Comparison of ENCODE assay signal across 1 cellular context in the genomic region with DNA sequence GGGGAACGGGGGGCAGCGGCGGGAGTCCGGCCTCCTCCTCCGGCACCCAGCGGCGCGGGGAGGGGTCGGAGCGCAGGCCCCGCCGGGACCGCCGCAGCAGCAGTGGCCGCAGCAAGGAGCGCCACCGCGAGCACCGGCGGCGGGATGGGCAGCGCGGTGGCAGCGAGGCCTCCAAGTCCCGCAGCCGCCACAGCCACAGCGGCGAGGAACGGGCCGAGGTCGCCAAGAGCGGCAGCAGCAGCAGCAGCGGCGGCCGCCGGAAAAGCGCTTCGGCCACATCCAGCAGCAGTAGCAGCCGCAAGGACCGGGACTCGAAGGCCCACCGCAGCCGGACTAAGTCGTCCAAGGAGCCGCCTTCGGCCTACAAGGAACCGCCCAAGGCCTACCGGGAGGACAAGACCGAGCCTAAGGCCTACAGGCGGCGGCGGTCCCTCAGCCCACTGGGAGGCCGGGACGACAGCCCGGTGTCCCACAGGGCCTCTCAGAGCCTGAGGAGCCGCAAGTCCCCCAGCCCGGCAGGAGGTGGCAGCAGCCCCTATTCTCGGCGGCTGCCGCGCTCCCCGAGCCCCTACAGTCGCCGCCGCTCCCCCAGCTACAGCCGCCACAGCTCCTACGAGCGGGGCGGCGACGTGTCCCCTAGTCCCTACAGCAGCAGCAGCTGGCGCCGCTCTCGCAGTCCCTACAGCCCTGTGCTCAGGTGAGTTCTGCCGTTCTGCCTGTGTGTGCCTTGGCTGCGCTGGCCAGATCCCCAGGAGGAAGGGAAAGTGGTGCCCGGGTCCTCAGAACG.
TF ChIP-seq lines count a peak whose summit lies in the region.

No MANE protein-coding gene starts in this region.

TF ChIP-seq in HepG2, 621 proteins besides CTCF, POLR2A, EP300 and RAD21 (continued from another document and continues in another):
- TF ChIP-seq SRSF9 (IDR thresholded peaks at IDR 0.05; ENCODE audit: borderline replicate concordance, insufficient read depth, low read depth, low read length, poor library complexity, severe bottlenecking), result no peak
- TF ChIP-seq, protein P1, sequence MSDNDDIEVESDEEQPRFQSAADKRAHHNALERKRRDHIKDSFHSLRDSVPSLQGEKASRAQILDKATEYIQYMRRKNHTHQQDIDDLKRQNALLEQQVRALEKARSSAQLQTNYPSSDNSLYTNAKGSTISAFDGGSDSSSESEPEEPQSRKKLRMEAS (IDR thresholded peaks at IDR 0.05), result 0 out of 2 replicates have a peak, but pooled peaks have one; percentile 7
- TF ChIP-seq ZNF841 (CRISPR knock-in tag; IDR thresholded peaks at IDR 0.05; ENCODE audit: borderline replicate concordance), result no peak
- TF ChIP-seq FOXO1 (CRISPR knock-in tag; IDR thresholded peaks at IDR 0.05), result no peak
- TF ChIP-seq, protein P2, sequence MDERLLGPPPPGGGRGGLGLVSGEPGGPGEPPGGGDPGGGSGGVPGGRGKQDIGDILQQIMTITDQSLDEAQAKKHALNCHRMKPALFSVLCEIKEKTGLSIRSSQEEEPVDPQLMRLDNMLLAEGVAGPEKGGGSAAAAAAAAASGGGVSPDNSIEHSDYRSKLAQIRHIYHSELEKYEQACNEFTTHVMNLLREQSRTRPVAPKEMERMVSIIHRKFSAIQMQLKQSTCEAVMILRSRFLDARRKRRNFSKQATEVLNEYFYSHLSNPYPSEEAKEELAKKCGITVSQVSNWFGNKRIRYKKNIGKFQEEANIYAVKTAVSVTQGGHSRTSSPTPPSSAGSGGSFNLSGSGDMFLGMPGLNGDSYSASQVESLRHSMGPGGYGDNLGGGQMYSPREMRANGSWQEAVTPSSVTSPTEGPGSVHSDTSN (CRISPR knock-in tag; IDR thresholded peaks at IDR 0.05), result no peak
- TF ChIP-seq ASH2L (IDR thresholded peaks at IDR 0.05; ENCODE audit: insufficient read length, low read depth, low read length), result peak; percentile 28
- TF ChIP-seq ZNF263 (CRISPR knock-in tag; IDR thresholded peaks at IDR 0.05), result no peak; the same call in 1 of the 2 replicates
- no peak for TF ChIP-seq ZNF484 (CRISPR knock-in tag; IDR thresholded peaks at IDR 0.05; ENCODE audit: borderline replicate concordance, low read depth)
- TF ChIP-seq ZNF775 (CRISPR knock-in tag; IDR thresholded peaks at IDR 0.05; ENCODE audit: borderline replicate concordance), result no peak
- no peak for TF ChIP-seq SOX13 (IDR thresholded peaks at IDR 0.05)
- TF ChIP-seq SOX13 (CRISPR knock-in tag; conservative IDR thresholded peaks at IDR 0.05 in 1 of 2, IDR thresholded peaks at IDR 0.05 in 1 of 2), result no peak
- no peak for TF ChIP-seq TARDBP (CRISPR knock-in tag; IDR thresholded peaks at IDR 0.05)
- no peak for TF ChIP-seq GATAD2A (CRISPR knock-in tag; IDR thresholded peaks at IDR 0.05)
- TF ChIP-seq ZBTB8A (CRISPR knock-in tag; IDR thresholded peaks at IDR 0.05; ENCODE audit: borderline replicate concordance, low read depth), result no peak
- TF ChIP-seq, protein P3, sequence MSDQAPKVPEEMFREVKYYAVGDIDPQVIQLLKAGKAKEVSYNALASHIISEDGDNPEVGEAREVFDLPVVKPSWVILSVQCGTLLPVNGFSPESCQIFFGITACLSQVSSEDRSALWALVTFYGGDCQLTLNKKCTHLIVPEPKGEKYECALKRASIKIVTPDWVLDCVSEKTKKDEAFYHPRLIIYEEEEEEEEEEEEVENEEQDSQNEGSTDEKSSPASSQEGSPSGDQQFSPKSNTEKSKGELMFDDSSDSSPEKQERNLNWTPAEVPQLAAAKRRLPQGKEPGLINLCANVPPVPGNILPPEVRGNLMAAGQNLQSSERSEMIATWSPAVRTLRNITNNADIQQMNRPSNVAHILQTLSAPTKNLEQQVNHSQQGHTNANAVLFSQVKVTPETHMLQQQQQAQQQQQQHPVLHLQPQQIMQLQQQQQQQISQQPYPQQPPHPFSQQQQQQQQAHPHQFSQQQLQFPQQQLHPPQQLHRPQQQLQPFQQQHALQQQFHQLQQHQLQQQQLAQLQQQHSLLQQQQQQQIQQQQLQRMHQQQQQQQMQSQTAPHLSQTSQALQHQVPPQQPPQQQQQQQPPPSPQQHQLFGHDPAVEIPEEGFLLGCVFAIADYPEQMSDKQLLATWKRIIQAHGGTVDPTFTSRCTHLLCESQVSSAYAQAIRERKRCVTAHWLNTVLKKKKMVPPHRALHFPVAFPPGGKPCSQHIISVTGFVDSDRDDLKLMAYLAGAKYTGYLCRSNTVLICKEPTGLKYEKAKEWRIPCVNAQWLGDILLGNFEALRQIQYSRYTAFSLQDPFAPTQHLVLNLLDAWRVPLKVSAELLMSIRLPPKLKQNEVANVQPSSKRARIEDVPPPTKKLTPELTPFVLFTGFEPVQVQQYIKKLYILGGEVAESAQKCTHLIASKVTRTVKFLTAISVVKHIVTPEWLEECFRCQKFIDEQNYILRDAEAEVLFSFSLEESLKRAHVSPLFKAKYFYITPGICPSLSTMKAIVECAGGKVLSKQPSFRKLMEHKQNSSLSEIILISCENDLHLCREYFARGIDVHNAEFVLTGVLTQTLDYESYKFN (CRISPR knock-in tag; conservative IDR thresholded peaks at IDR 0.05), result no peak
- TF ChIP-seq, protein P4, sequence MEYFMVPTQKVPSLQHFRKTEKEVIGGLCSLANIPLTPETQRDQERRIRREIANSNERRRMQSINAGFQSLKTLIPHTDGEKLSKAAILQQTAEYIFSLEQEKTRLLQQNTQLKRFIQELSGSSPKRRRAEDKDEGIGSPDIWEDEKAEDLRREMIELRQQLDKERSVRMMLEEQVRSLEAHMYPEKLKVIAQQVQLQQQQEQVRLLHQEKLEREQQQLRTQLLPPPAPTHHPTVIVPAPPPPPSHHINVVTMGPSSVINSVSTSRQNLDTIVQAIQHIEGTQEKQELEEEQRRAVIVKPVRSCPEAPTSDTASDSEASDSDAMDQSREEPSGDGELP (IDR thresholded peaks at IDR 0.05; ENCODE audit: borderline replicate concordance, low read depth), result no peak
- TF ChIP-seq, protein P5, sequence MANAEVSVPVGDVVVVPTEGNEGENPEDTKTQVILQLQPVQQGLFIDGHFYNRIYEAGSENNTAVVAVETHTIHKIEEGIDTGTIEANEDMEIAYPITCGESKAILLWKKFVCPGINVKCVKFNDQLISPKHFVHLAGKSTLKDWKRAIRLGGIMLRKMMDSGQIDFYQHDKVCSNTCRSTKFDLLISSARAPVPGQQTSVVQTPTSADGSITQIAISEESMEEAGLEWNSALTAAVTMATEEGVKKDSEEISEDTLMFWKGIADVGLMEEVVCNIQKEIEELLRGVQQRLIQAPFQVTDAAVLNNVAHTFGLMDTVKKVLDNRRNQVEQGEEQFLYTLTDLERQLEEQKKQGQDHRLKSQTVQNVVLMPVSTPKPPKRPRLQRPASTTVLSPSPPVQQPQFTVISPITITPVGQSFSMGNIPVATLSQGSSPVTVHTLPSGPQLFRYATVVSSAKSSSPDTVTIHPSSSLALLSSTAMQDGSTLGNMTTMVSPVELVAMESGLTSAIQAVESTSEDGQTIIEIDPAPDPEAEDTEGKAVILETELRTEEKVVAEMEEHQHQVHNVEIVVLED (CRISPR knock-in tag; IDR thresholded peaks at IDR 0.05; ENCODE audit: borderline replicate concordance), result peak; percentile 12; the same call in 1 of the 2 replicates
- no peak for TF ChIP-seq ZNF678 (CRISPR knock-in tag; IDR thresholded peaks at IDR 0.05)
- no peak for TF ChIP-seq MAFK (conservative IDR thresholded peaks at IDR 0.05 in 1 of 2, IDR thresholded peaks at IDR 0.05 in 1 of 2; ENCODE audit: low read length in 2 of 2)
- TF ChIP-seq SUZ12 (IDR thresholded peaks at IDR 0.05; ENCODE audit: low read depth, low read length), result no peak
- TF ChIP-seq, protein P6, sequence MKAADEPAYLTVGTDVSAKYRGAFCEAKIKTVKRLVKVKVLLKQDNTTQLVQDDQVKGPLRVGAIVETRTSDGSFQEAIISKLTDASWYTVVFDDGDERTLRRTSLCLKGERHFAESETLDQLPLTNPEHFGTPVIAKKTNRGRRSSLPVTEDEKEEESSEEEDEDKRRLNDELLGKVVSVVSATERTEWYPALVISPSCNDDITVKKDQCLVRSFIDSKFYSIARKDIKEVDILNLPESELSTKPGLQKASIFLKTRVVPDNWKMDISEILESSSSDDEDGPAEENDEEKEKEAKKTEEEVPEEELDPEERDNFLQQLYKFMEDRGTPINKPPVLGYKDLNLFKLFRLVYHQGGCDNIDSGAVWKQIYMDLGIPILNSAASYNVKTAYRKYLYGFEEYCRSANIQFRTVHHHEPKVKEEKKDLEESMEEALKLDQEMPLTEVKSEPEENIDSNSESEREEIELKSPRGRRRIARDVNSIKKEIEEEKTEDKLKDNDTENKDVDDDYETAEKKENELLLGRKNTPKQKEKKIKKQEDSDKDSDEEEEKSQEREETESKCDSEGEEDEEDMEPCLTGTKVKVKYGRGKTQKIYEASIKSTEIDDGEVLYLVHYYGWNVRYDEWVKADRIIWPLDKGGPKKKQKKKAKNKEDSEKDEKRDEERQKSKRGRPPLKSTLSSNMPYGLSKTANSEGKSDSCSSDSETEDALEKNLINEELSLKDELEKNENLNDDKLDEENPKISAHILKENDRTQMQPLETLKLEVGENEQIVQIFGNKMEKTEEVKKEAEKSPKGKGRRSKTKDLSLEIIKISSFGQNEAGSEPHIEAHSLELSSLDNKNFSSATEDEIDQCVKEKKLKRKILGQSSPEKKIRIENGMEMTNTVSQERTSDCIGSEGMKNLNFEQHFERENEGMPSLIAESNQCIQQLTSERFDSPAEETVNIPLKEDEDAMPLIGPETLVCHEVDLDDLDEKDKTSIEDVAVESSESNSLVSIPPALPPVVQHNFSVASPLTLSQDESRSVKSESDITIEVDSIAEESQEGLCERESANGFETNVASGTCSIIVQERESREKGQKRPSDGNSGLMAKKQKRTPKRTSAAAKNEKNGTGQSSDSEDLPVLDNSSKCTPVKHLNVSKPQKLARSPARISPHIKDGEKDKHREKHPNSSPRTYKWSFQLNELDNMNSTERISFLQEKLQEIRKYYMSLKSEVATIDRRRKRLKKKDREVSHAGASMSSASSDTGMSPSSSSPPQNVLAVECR (CRISPR knock-in tag; IDR thresholded peaks at IDR 0.05; ENCODE audit: borderline replicate concordance), result peak; percentile 65
- 0 out of 2 replicates have a peak, but pooled peaks have one; percentile 59 for TF ChIP-seq ZNF446 (CRISPR knock-in tag; IDR thresholded peaks at IDR 0.05)
- peak; percentile 49 for TF ChIP-seq XRCC5 (optimal IDR thresholded peaks at IDR 0.05; ENCODE audit: low read length)
- no peak for TF ChIP-seq PCBP2 (optimal IDR thresholded peaks at IDR 0.05; ENCODE audit: low read depth, low read length, poor library complexity, severe bottlenecking)
- TF ChIP-seq ZNF337 (CRISPR knock-in tag; IDR thresholded peaks at IDR 0.05; ENCODE audit: borderline replicate concordance, low read depth), result no peak
- TF ChIP-seq ZNF605 (CRISPR knock-in tag; IDR thresholded peaks at IDR 0.05), result peak; percentile 38; the same call in 1 of the 2 replicates
- TF ChIP-seq, protein P7, sequence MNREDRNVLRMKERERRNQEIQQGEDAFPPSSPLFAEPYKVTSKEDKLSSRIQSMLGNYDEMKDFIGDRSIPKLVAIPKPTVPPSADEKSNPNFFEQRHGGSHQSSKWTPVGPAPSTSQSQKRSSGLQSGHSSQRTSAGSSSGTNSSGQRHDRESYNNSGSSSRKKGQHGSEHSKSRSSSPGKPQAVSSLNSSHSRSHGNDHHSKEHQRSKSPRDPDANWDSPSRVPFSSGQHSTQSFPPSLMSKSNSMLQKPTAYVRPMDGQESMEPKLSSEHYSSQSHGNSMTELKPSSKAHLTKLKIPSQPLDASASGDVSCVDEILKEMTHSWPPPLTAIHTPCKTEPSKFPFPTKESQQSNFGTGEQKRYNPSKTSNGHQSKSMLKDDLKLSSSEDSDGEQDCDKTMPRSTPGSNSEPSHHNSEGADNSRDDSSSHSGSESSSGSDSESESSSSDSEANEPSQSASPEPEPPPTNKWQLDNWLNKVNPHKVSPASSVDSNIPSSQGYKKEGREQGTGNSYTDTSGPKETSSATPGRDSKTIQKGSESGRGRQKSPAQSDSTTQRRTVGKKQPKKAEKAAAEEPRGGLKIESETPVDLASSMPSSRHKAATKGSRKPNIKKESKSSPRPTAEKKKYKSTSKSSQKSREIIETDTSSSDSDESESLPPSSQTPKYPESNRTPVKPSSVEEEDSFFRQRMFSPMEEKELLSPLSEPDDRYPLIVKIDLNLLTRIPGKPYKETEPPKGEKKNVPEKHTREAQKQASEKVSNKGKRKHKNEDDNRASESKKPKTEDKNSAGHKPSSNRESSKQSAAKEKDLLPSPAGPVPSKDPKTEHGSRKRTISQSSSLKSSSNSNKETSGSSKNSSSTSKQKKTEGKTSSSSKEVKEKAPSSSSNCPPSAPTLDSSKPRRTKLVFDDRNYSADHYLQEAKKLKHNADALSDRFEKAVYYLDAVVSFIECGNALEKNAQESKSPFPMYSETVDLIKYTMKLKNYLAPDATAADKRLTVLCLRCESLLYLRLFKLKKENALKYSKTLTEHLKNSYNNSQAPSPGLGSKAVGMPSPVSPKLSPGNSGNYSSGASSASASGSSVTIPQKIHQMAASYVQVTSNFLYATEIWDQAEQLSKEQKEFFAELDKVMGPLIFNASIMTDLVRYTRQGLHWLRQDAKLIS (CRISPR knock-in tag; IDR thresholded peaks at IDR 0.05), result 0 out of 2 replicates have a peak, but pooled peaks have one; percentile 19
- no peak for TF ChIP-seq ZNF160 (CRISPR knock-in tag; IDR thresholded peaks at IDR 0.05)
- no peak for TF ChIP-seq MIER2 (CRISPR knock-in tag; IDR thresholded peaks at IDR 0.05)
- no peak for TF ChIP-seq KLF11 (CRISPR knock-in tag; IDR thresholded peaks at IDR 0.05)
- TF ChIP-seq NR3C1 (CRISPR knock-in tag; IDR thresholded peaks at IDR 0.05), result no peak
- TF ChIP-seq U2AF2 (IDR thresholded peaks at IDR 0.05; ENCODE audit: low read depth, low read length), result no peak
- no peak for TF ChIP-seq U2AF1 (optimal IDR thresholded peaks at IDR 0.05; ENCODE audit: low read depth, low read length)
- 0 out of 2 replicates have a peak, but pooled peaks have one; percentile 57 for TF ChIP-seq BORCS8-MEF2B (CRISPR knock-in tag; IDR thresholded peaks at IDR 0.05)
- TF ChIP-seq, protein P8, sequence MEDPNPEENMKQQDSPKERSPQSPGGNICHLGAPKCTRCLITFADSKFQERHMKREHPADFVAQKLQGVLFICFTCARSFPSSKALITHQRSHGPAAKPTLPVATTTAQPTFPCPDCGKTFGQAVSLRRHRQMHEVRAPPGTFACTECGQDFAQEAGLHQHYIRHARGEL (CRISPR knock-in tag; IDR thresholded peaks at IDR 0.05), result no peak
- peak; percentile 29; the same call in 1 of the 2 replicates for TF ChIP-seq PHF21A (CRISPR knock-in tag; IDR thresholded peaks at IDR 0.05)
- no peak for TF ChIP-seq ZNF335 (CRISPR knock-in tag; IDR thresholded peaks at IDR 0.05)
- no peak for TF ChIP-seq CBFB (CRISPR knock-in tag; IDR thresholded peaks at IDR 0.05)
- no peak for TF ChIP-seq ELF4 (CRISPR knock-in tag; IDR thresholded peaks at IDR 0.05; ENCODE audit: borderline replicate concordance)
- TF ChIP-seq RXRA (CRISPR knock-in tag; IDR thresholded peaks at IDR 0.05), result peak; percentile 44; the same call in 1 of the 2 replicates
- TF ChIP-seq, protein P9, sequence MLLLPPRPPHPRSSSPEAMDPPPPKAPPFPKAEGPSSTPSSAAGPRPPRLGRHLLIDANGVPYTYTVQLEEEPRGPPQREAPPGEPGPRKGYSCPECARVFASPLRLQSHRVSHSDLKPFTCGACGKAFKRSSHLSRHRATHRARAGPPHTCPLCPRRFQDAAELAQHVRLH (CRISPR knock-in tag; IDR thresholded peaks at IDR 0.05; ENCODE audit: borderline replicate concordance, low read depth), result no peak
- TF ChIP-seq FOXC1 (CRISPR knock-in tag; IDR thresholded peaks at IDR 0.05; ENCODE audit: borderline replicate concordance), result 0 out of 2 replicates have a peak, but pooled peaks have one; percentile 58
- TF ChIP-seq SMC3 (IDR thresholded peaks at IDR 0.05; ENCODE audit: low read length), result no peak
- TF ChIP-seq ZBTB21 (CRISPR knock-in tag; IDR thresholded peaks at IDR 0.05), result no peak
- no peak for TF ChIP-seq ZC3H4 (CRISPR knock-in tag; IDR thresholded peaks at IDR 0.05; ENCODE audit: borderline replicate concordance)
- TF ChIP-seq CHD2 (IDR thresholded peaks at IDR 0.05; ENCODE audit: low read depth, low read length), result no peak
